ENCODE assay signal across 29 cellular contexts in the genomic region with DNA sequence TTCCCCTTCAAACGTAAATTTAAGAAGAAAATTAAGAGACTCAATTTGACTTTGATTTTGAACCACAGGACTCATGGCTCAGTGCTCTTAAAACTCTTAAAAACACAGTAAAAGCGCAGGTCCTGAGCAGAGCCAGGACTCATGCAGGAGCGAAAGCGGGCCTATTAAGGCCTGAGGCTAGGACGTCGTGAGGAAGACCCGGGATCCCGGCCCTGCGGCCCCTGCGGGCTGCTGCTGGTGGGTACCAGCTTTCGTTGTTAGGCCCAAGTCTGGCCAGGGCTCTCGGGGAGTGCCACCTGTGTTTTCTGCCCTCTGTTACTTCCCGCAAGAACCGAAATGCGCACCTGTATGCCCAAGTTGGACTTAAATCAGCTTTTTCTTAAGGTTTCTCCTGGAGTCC. TPM values are rescaled to one million over a fixed set of nuclear protein-coding genes. Genes with fewer than 3 reads are reported as not detected.
"Had no signal": no experiment of that assay in that cellular context is flagged by ENCODE, and none has a peak within 500 bp of the region (broad histone marks: within the 10 kb centered on the region; RNA-seq: fewer than 3 reads in every experiment).

No MANE protein-coding gene starts in this region.

- H3K4me1 Mint-ChIP-seq: activated B cell treated with CpG ODN at 0.5 μM for 24 hours; activated CD4-positive, alpha-beta T cell treated with anti-CD3 and anti-CD28 coated beads, Interleukin-2, amount 10 ng/mL, durations not matched to agents 24 days and 14 days; activated CD8-positive, alpha-beta memory T cell treated with anti-CD3 and anti-CD28 coated beads, Interleukin-2, amount 10 ng/mL, durations not matched to agents 7 days and 5 days had no signal

- H3K27ac ChIP-seq: breast epithelium, SK-N-MC had no signal

- H3K36me3 ChIP-seq: breast epithelium, MG63 had no signal

- H3K27ac Mint-ChIP-seq: activated B cell treated with CpG ODN at 0.5 μM for 24 hours; activated CD4-positive, alpha-beta T cell treated with anti-CD3 and anti-CD28 coated beads, Interleukin-2, amount 10 ng/mL, durations not matched to agents 24 days and 14 days; activated CD8-positive, alpha-beta memory T cell treated with anti-CD3 and anti-CD28 coated beads, Interleukin-2, amount 10 ng/mL, durations not matched to agents 7 days and 5 days; activated naive CD4-positive, alpha-beta T cell treated with anti-CD3 and anti-CD28 coated beads, Interleukin-2, amount 50 U/mL, for 24 hours; activated T-cell treated with anti-CD3 and anti-CD28 coated beads, Interleukin-2, amount 50 U/mL, for 24 hours; activated T-helper 1 cell treated with anti-CD3 and anti-CD28 coated beads, Interleukin-12 subunit alpha, Interleukin-12 subunit beta, Interleukin-2, Interleukin-4 antibody, amounts not matched to agents 30 ng/mL and 10 ng/mL and 1 ng/mL, durations not matched to agents 14 hours and 24 hours and 36 hours; T-helper 1 cell treated with Interleukin-12 subunit alpha and Interleukin-12 subunit beta and Interleukin-4 antibody, amounts not matched to agents 30 μg/mL and 1 μg/mL, for 36 hours had no signal

- H3K4me3 Mint-ChIP-seq: activated B cell treated with CpG ODN at 0.5 μM for 24 hours; activated CD4-positive, alpha-beta T cell treated with anti-CD3 and anti-CD28 coated beads, Interleukin-2, amount 10 ng/mL, durations not matched to agents 24 days and 14 days; activated CD8-positive, alpha-beta memory T cell treated with anti-CD3 and anti-CD28 coated beads, Interleukin-2, amount 10 ng/mL, durations not matched to agents 7 days and 5 days; activated naive CD4-positive, alpha-beta T cell treated with anti-CD3 and anti-CD28 coated beads, Interleukin-2, amount 50 U/mL, for 24 hours; activated T-cell treated with anti-CD3 and anti-CD28 coated beads, Interleukin-2, amount 50 U/mL, for 24 hours; activated T-helper 1 cell treated with anti-CD3 and anti-CD28 coated beads, Interleukin-12 subunit alpha, Interleukin-12 subunit beta, Interleukin-2, Interleukin-4 antibody, amounts not matched to agents 30 ng/mL and 10 ng/mL and 1 ng/mL, durations not matched to agents 14 hours and 24 hours and 36 hours; T-helper 1 cell treated with Interleukin-12 subunit alpha and Interleukin-12 subunit beta and Interleukin-4 antibody, amounts not matched to agents 30 μg/mL and 1 μg/mL, for 36 hours had no signal

- H3K9me3 ChIP-seq: breast epithelium, MG63 had no signal

- H3K36me3 Mint-ChIP-seq: activated CD8-positive, alpha-beta memory T cell treated with anti-CD3 and anti-CD28 coated beads, Interleukin-2, amount 10 ng/mL, durations not matched to agents 7 days and 5 days; activated naive CD4-positive, alpha-beta T cell treated with anti-CD3 and anti-CD28 coated beads, Interleukin-2, amount 50 U/mL, for 24 hours had no signal

- DNase-seq: activated B cell treated with CpG ODN at 0.5 μM for 24 hours; activated CD4-positive, alpha-beta T cell treated with anti-CD3 and anti-CD28 coated beads for 1 hour; activated CD4-positive, alpha-beta T cell treated with anti-CD3 and anti-CD28 coated beads, Interleukin-2, amount 10 ng/mL, durations not matched to agents 24 days and 14 days; activated CD4-positive, alpha-beta T cell treated with anti-CD3 and anti-CD28 coated beads, Interleukin-2, amount 50 U/mL, for 48 hours; activated CD8-positive, alpha-beta memory T cell treated with anti-CD3 and anti-CD28 coated beads, Interleukin-2, amount 10 ng/mL, durations not matched to agents 7 days and 5 days; activated effector memory CD4-positive, alpha-beta T cell treated with Interleukin-2 at 50 U/mL for 16 hours; activated naive CD4-positive, alpha-beta T cell; activated T-cell treated with anti-CD3 and anti-CD28 coated beads, Interleukin-2, amount 50 U/mL, for 24 hours; aorta; MG63; MV-4-11; NCI-H1092 treated with DMSO at 0.1 percent for 48 hours; NCI-H1436; NCI-H1694 treated with DMSO at 0.1 percent for 48 hours; NCI-H2029 treated with DMSO at 0.1 percent for 48 hours; NCI-H345; NCI-H510A; NCI-H526 treated with DMSO at 0.1 percent for 48 hours; NCI-H82; SW 1271; T-helper 9 cell had no signal

- H3K4me3 ChIP-seq: MG63 had no signal

- H3K9me3 Mint-ChIP-seq: activated B cell treated with CpG ODN at 0.5 μM for 24 hours; activated CD4-positive, alpha-beta T cell treated with anti-CD3 and anti-CD28 coated beads, Interleukin-2, amount 10 ng/mL, durations not matched to agents 24 days and 14 days; activated naive CD4-positive, alpha-beta T cell treated with anti-CD3 and anti-CD28 coated beads, Interleukin-2, amount 50 U/mL, for 24 hours; activated T-cell treated with anti-CD3 and anti-CD28 coated beads, Interleukin-2, amount 50 U/mL, for 24 hours; activated T-helper 1 cell treated with anti-CD3 and anti-CD28 coated beads, Interleukin-12 subunit alpha, Interleukin-12 subunit beta, Interleukin-2, Interleukin-4 antibody, amounts not matched to agents 30 ng/mL and 10 ng/mL and 1 ng/mL, durations not matched to agents 14 hours and 24 hours and 36 hours; T-helper 1 cell treated with Interleukin-12 subunit alpha and Interleukin-12 subunit beta and Interleukin-4 antibody, amounts not matched to agents 30 μg/mL and 1 μg/mL, for 36 hours had no signal

- H3K4me1 ChIP-seq: breast epithelium had no signal

- ATAC-seq: activated CD8-positive, alpha-beta memory T cell treated with anti-CD3 and anti-CD28 coated beads, Interleukin-2, amount 10 ng/mL, durations not matched to agents 7 days and 5 days; Right ventricle myocardium inferior had no signal

RNA-seq across cellular contexts. Expression of a gene that starts 3.5 kb away (rescaled TPM):
- total RNA-seq: activated B cell treated with CpG ODN at 0.5 μM for 24 hours; activated CD4-positive, alpha-beta T cell treated with anti-CD3 and anti-CD28 coated beads, Interleukin-2, amount 10 ng/mL, durations not matched to agents 24 days and 14 days; activated CD8-positive, alpha-beta memory T cell treated with anti-CD3 and anti-CD28 coated beads, Interleukin-2, amount 10 ng/mL, durations not matched to agents 7 days and 5 days; activated T-helper 1 cell treated with anti-CD3 and anti-CD28 coated beads, Interleukin-12 subunit alpha, Interleukin-12 subunit beta, Interleukin-2, Interleukin-4 antibody, amounts not matched to agents 30 ng/mL and 10 ng/mL and 1 ng/mL, durations not matched to agents 14 hours and 24 hours and 36 hours; aorta; breast epithelium; OCI-LY7; Right ventricle myocardium inferior; RPMI7951 had no signal
- polyA plus RNA-seq: aorta had no signal
